In genomic region chr22:23677701-23677995, GRCh38 we compare ENCODE assay signal across 17 cellular contexts. TPM values are rescaled to one million over a fixed set of nuclear protein-coding genes. Genes with fewer than 3 reads are reported as not detected.
DNase-seq lines count a peak whose midpoint lies in the region; ATAC-seq and TF ChIP-seq lines count a peak whose summit lies in the region.
"Had no signal": no experiment of that assay in that cellular context is flagged by ENCODE, and none has a peak within 500 bp of the region (broad histone marks: within the 10 kb centered on the region; RNA-seq: fewer than 3 reads in every experiment).

No MANE protein-coding gene starts in this region.

- H3K9me3 Mint-ChIP-seq in activated T-helper 17 cell treated with anti-CD3 and anti-CD28 coated beads, Interleukin-2, amount 50 U/mL, for 72 hours: no peaks in the 10 kb centered on the region
- H3K9me3 Mint-ChIP-seq in nephron: no peaks in the 10 kb centered on the region
- H3K9me3 Mint-ChIP-seq: T-helper 1 cell treated with Interleukin-12 subunit alpha and Interleukin-12 subunit beta and Interleukin-4 antibody, amounts not matched to agents 30 μg/mL and 1 μg/mL, for 36 hours; type B pancreatic cell had no signal

- no peak for ATAC-seq in activated T-helper 17 cell treated with anti-CD3 and anti-CD28 coated beads, Interleukin-2, amount 50 U/mL, for 72 hours (replicated peaks)
- no peak for ATAC-seq in HG02938 (IDR thresholded peaks at IDR 0.05; ENCODE audit: unreplicated experiment)
- ATAC-seq: HepG2, PC-3 had no signal

- peak overlapping the region; percentile 46 for H3K27ac Mint-ChIP-seq in activated T-helper 17 cell treated with anti-CD3 and anti-CD28 coated beads, Interleukin-2, amount 50 U/mL, for 72 hours
- H3K27ac Mint-ChIP-seq in nephron: peak overlapping the region in 2 of 3 experiments; percentile 56 to 79

- no peak overlapping the region for H3K4me3 Mint-ChIP-seq in activated T-helper 17 cell treated with anti-CD3 and anti-CD28 coated beads, Interleukin-2, amount 50 U/mL, for 72 hours
- H3K4me3 Mint-ChIP-seq in nephron: no peak overlapping the region
- H3K4me3 Mint-ChIP-seq: T-helper 1 cell treated with Interleukin-12 subunit alpha and Interleukin-12 subunit beta and Interleukin-4 antibody, amounts not matched to agents 30 μg/mL and 1 μg/mL, for 36 hours; type B pancreatic cell had no signal

- no peaks in the 10 kb centered on the region for H3K27me3 Mint-ChIP-seq in activated T-helper 17 cell treated with anti-CD3 and anti-CD28 coated beads, Interleukin-2, amount 50 U/mL, for 72 hours
- H3K27me3 Mint-ChIP-seq in nephron (ENCODE audit: low read depth): no peaks in the 10 kb centered on the region
- H3K27me3 Mint-ChIP-seq: type B pancreatic cell had no signal

- no peaks in the 10 kb centered on the region for H3K4me1 Mint-ChIP-seq in activated T-helper 17 cell treated with anti-CD3 and anti-CD28 coated beads, Interleukin-2, amount 50 U/mL, for 72 hours
- peaks cover 14% of the 10 kb centered on the region for H3K4me1 Mint-ChIP-seq in nephron

- TF ChIP-seq CTCF in nephron (IDR thresholded peaks at IDR 0.05; ENCODE audit: unreplicated experiment in 3 of 3): no peak

- H3K36me3 Mint-ChIP-seq in activated T-helper 17 cell treated with anti-CD3 and anti-CD28 coated beads, Interleukin-2, amount 50 U/mL, for 72 hours (ENCODE audit: low read depth): peaks cover 18% of the 10 kb centered on the region
- peaks cover 19% of the 10 kb centered on the region for H3K36me3 Mint-ChIP-seq in nephron (ENCODE audit: low read depth)

- DNase-seq in D341Med (ENCODE audit: low spot score): peak; percentile 50
- DNase-seq in ELF-1 (ENCODE audit: low read depth, low spot score): peak; percentile 6
- no peak for DNase-seq in NCI-H2029 treated with DMSO at 0.1 percent for 48 hours (lab: John Stamatoyannopoulos, UW)
- no peak for DNase-seq in hippocampal formation (lab: John Stamatoyannopoulos, UW)
- DNase-seq: amniotic stem cell, H7, NCI-H1417 treated with DMSO at 0.1 percent for 48 hours, NCI-H774, PC-3, SIG-M5 had no signal

RNA-seq across cellular contexts. Expression of gene RGL4, which starts 13.2 kb away (rescaled TPM):
- total RNA-seq in activated T-helper 17 cell treated with anti-CD3 and anti-CD28 coated beads, Interleukin-2, amount 50 U/mL, for 72 hours: 10 to 100 TPM in 1 of 2 donors, 1 to 10 TPM in 1; 4.1 to 10.4 TPM
- total RNA-seq: fibroblast of lung, H7, HepG2, PC-3 had no signal

RNA-seq across cellular contexts. Expression of gene DRICH1, which starts 45.5 kb away (rescaled TPM):
- total RNA-seq in activated T-helper 17 cell treated with anti-CD3 and anti-CD28 coated beads, Interleukin-2, amount 50 U/mL, for 72 hours: under 1 TPM in 1 of 2 donors, not detected in 1; 0.40 TPM
- total RNA-seq: fibroblast of lung, H7 had no signal

Comparison
In these comparisons a context has a peak if more than half of its experiments do, and no peak if none do; other contexts are left out.
1. DNase-seq: peak in D341Med (single experiment) and ELF-1 (single experiment); none in NCI-H2029 treated with DMSO at 0.1 percent for 48 hours (single experiment) and hippocampal formation (0 of 2).